ENCODE assay signal across 1 cellular context in the genomic region with DNA sequence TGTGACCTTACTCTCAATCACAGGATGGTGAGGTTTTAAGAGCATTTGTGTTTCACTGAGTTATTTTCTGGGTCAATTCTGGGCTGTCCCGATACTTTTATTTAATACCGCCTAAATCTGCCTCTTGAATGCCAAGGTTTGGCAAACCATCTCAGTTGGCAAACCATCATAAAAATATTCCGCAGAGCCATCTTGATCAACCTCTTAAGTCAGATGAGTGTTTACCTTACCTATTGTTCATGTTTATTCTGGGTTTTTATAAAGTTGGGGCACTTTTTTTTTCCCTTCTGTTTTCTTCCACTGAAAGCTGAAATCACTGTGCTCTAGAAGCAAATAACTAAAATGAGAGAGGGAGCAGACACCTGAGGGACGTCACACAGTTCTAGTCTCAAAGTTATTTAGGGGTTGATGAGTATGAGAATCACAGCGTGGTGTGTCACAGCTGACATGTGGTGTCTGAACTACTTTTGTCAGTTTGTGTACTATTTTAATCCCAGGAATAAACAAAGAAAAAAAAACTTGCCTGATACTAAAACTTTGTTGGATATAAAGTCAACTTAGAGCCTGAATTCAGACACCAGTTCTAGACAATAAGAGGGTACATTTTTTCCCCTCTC.
TF ChIP-seq lines count a peak whose summit lies in the region.

No MANE protein-coding gene starts in this region.

TF ChIP-seq in IMR-90, 13 proteins besides CTCF, POLR2A, EP300 and RAD21:
- TF ChIP-seq BHLHE40 (IDR thresholded peaks at IDR 0.05; ENCODE audit: low read depth, low read length) (no peak), CHD1 (IDR thresholded peaks at IDR 0.05; ENCODE audit: low read depth, low read length) (no peak), RFX5 (IDR thresholded peaks at IDR 0.05; ENCODE audit: low read depth, low read length) (no peak), MAFK (IDR thresholded peaks at IDR 0.05; ENCODE audit: low read depth, low read length) (no peak), RCOR1 (IDR thresholded peaks at IDR 0.05; ENCODE audit: insufficient replicate concordance, low read length) (no peak), USF2 (IDR thresholded peaks at IDR 0.05; ENCODE audit: low read depth, low read length) (no peak), MXI1 (IDR thresholded peaks at IDR 0.05; ENCODE audit: borderline replicate concordance, low read depth, low read length) (no peak), NFE2L2 (IDR thresholded peaks at IDR 0.05; ENCODE audit: low read depth, low read length) (no peak), SMC3 (IDR thresholded peaks at IDR 0.05; ENCODE audit: low read depth, low read length) (no peak), CEBPB (IDR thresholded peaks at IDR 0.05; ENCODE audit: low read depth, low read length) (no peak), ELK1 (IDR thresholded peaks at IDR 0.05; ENCODE audit: borderline replicate concordance, low read depth, low read length) (no peak), FOS (IDR thresholded peaks at IDR 0.05; ENCODE audit: low read depth, low read length) (no peak), MAZ (IDR thresholded peaks at IDR 0.05; ENCODE audit: borderline replicate concordance, low read depth, low read length) (no peak)
TF ChIP-seq in IMR-90: peak in this region for 0.
